Comparison of ENCODE assay signal across 29 cellular contexts in the genomic region with DNA sequence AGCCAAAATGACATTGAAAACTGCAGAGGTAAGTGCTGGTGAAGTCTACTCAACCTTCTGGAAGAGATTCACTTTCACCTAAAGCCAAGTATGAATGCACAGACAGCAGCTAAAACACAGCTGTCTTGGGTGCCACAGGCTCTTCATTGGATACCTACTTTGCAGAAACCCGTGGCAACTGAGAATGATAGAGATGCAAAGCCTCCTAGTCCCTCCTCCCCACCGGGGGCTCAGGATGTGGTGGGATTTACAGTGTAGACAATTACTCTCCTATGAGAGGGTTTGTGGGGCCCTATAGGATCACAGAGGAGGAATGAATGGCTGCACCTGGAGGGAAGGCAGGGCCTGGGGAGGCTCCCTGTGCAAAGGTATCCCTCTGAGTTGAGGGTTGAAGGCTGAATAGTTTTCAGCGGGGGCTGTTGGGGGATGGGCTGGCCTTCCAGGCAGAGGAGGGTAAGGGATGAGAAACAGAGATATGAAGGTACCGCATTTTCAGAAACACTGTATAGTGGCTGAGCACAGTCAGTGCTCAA.
"Had no signal": no experiment of that assay in that cellular context is flagged by ENCODE, and none has a peak within 500 bp of the region (broad histone marks: within the 10 kb centered on the region; RNA-seq: fewer than 3 reads in every experiment).

No MANE protein-coding gene starts in this region.

- ATAC-seq: activated CD4-positive, alpha-beta T cell treated with anti-CD3 and anti-CD28 coated beads for 36 hours; activated CD4-positive, CD25-positive, alpha-beta regulatory T cell treated with anti-CD3 and anti-CD28 coated beads, Interleukin-2, amount 50 U/mL, for 24 hours; activated CD8-positive, alpha-beta T cell treated with anti-CD3 and anti-CD28 coated beads, Interleukin-2, amount 10 ng/mL, durations not matched to agents 7 days and 5 days; activated naive CD8-positive, alpha-beta T cell treated with anti-CD3 and anti-CD28 coated beads, Interleukin-2, amount 50 U/mL, for 24 hours; Panc1 had no signal

- H3K27me3 ChIP-seq: SJCRH30 had no signal

- H3K27me3 Mint-ChIP-seq: activated CD4-positive, alpha-beta T cell treated with anti-CD3 and anti-CD28 coated beads for 36 hours; activated CD4-positive, alpha-beta T cell treated with anti-CD3 and anti-CD28 coated beads, Interleukin-2, amount 10 ng/mL, durations not matched to agents 7 days and 5 days; activated naive CD4-positive, alpha-beta T cell treated with anti-CD3 and anti-CD28 coated beads, Interleukin-2, amount 10 ng/mL, durations not matched to agents 7 days and 5 days; activated naive CD8-positive, alpha-beta T cell; activated naive CD8-positive, alpha-beta T cell treated with anti-CD3 and anti-CD28 coated beads, Interleukin-2, amount 50 U/mL, for 24 hours; activated T-cell treated with anti-CD3 and anti-CD28 coated beads, Interleukin-2, amount 50 U/mL, for 24 hours had no signal

- H3K9me3 Mint-ChIP-seq: activated CD4-positive, alpha-beta T cell treated with anti-CD3 and anti-CD28 coated beads, Interleukin-2, amount 10 ng/mL, durations not matched to agents 7 days and 5 days; activated naive CD4-positive, alpha-beta T cell treated with anti-CD3 and anti-CD28 coated beads, Interleukin-2, amount 10 ng/mL, durations not matched to agents 7 days and 5 days; activated naive CD8-positive, alpha-beta T cell treated with anti-CD3 and anti-CD28 coated beads, Interleukin-2, amount 50 U/mL, for 24 hours; activated T-cell treated with anti-CD3 and anti-CD28 coated beads, Interleukin-2, amount 50 U/mL, for 24 hours; activated T-helper 2 cell treated with anti-CD3 and anti-CD28 coated beads, Interferon-gamma antibody, Interleukin-2, Interleukin-4, amounts not matched to agents 10 μg/mL and 5 μg/mL and 100 μg/mL, durations not matched to agents 14 hours and 24 hours and 36 hours; brain had no signal

- H3K27ac ChIP-seq: SJCRH30, SK-N-MC had no signal

- H3K4me1 ChIP-seq: SJCRH30 had no signal

- H3K36me3 ChIP-seq: SJCRH30 had no signal

- H3K9me3 ChIP-seq: SJCRH30 had no signal

- H3K4me3 ChIP-seq: SJCRH30, SK-N-MC had no signal

- H3K27ac Mint-ChIP-seq: activated CD4-positive, alpha-beta T cell treated with anti-CD3 and anti-CD28 coated beads for 36 hours; activated CD4-positive, alpha-beta T cell treated with anti-CD3 and anti-CD28 coated beads, Interleukin-2, amount 10 ng/mL, durations not matched to agents 7 days and 5 days; activated naive CD4-positive, alpha-beta T cell treated with anti-CD3 and anti-CD28 coated beads, Interleukin-2, amount 10 ng/mL, durations not matched to agents 7 days and 5 days; activated naive CD8-positive, alpha-beta T cell; activated naive CD8-positive, alpha-beta T cell treated with anti-CD3 and anti-CD28 coated beads, Interleukin-2, amount 50 U/mL, for 24 hours; activated T-cell treated with anti-CD3 and anti-CD28 coated beads, Interleukin-2, amount 50 U/mL, for 24 hours; activated T-helper 2 cell treated with anti-CD3 and anti-CD28 coated beads, Interferon-gamma antibody, Interleukin-2, Interleukin-4, amounts not matched to agents 10 μg/mL and 5 μg/mL and 100 μg/mL, durations not matched to agents 14 hours and 24 hours and 36 hours had no signal

- DNase-seq: activated CD4-positive, alpha-beta T cell treated with anti-CD3 and anti-CD28 coated beads for 36 hours; activated CD4-positive, alpha-beta T cell treated with anti-CD3 and anti-CD28 coated beads, Interleukin-2, amount 10 ng/mL, durations not matched to agents 7 days and 5 days; activated CD4-positive, alpha-beta T cell treated with anti-CD3 and anti-CD28 coated beads, Interleukin-2, amount 50 U/mL, for 48 hours; activated CD8-positive, alpha-beta T cell treated with anti-CD3 and anti-CD28 coated beads, Interleukin-2, amount 10 ng/mL, durations not matched to agents 7 days and 5 days; activated gamma-delta T cell; activated naive CD4-positive, alpha-beta T cell treated with anti-CD3 and anti-CD28 coated beads, Interleukin-2, amount 10 ng/mL, durations not matched to agents 7 days and 5 days; activated naive CD8-positive, alpha-beta T cell treated with anti-CD3 and anti-CD28 coated beads, Interleukin-2, amount 50 U/mL, for 24 hours; activated T-cell treated with anti-CD3 and anti-CD28 coated beads, Interleukin-2, amount 50 U/mL, for 24 hours; anterior cingulate cortex; caudate nucleus; cerebellar nuclear complex; Kasumi-1; MM.1S; MV-4-11; NCI-H1092; NCI-H146; NCI-H187; NCI-H2081; NCI-H345; NCI-H524 treated with DMSO at 0.1 percent for 48 hours; SHP77; SJCRH30; T1000 had no signal

- H3K4me3 Mint-ChIP-seq: activated CD4-positive, alpha-beta T cell treated with anti-CD3 and anti-CD28 coated beads for 36 hours; activated CD4-positive, alpha-beta T cell treated with anti-CD3 and anti-CD28 coated beads, Interleukin-2, amount 10 ng/mL, durations not matched to agents 7 days and 5 days; activated CD8-positive, alpha-beta T cell treated with anti-CD3 and anti-CD28 coated beads, Interleukin-2, amount 10 ng/mL, durations not matched to agents 7 days and 5 days; activated naive CD4-positive, alpha-beta T cell treated with anti-CD3 and anti-CD28 coated beads, Interleukin-2, amount 10 ng/mL, durations not matched to agents 7 days and 5 days; activated naive CD8-positive, alpha-beta T cell; activated naive CD8-positive, alpha-beta T cell treated with anti-CD3 and anti-CD28 coated beads, Interleukin-2, amount 50 U/mL, for 24 hours; activated T-cell treated with anti-CD3 and anti-CD28 coated beads, Interleukin-2, amount 50 U/mL, for 24 hours; brain had no signal
